ENCODE assay signal across 1 cellular context in the genomic region with DNA sequence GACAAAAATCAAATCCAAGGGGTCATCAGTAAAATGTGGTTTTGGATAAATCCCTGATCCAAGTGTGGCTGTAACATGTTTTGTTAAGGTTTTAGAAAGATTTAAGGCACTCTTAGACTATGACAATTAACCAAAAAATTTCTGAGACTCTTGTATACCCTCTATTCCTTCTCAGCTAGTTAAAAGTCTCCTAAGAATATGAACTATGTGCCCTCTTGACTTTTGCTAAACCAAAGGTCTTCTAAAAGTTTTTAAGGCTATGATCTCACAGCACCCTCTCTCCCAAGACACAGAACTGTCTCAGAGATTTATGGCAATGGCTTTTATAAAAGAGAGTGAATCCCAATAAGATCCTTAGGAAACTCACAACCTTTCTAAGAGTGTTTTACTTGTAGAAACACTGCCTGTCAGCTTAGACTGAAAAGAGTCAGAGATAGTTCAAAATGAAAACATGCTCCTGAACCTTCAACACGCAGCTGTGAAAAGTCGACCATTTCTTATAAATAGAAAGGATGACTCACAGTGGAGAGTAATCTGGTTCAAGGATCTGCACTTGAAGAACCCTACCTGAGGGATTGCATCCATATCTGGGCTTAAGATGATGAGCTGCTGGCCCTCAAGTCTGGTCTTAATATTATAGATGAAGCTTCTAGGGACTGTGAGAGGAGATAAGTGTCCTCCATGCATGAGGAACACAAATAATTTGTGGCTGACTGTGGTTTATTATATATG.
A peak's percentile ranks its signal among the peaks of the same experiment; 100 is the strongest.
TF ChIP-seq lines count a peak whose summit lies in the region.

No MANE protein-coding gene starts in this region.

TF ChIP-seq in K562, 482 proteins besides CTCF, POLR2A, EP300 and RAD21 (continued from another document):
- TF ChIP-seq ATF3 (IDR thresholded peaks at IDR 0.05) (peak; percentile 44), ATF3 (CRISPR knock-in tag; conservative IDR thresholded peaks at IDR 0.05) (no peak), ZNF766 (CRISPR knock-in tag; conservative IDR thresholded peaks at IDR 0.05) (no peak), ZNF224 (CRISPR knock-in tag; IDR thresholded peaks at IDR 0.05) (no peak), ARNT (IDR thresholded peaks at IDR 0.05) (no peak), GTF2A2 (tag; IDR thresholded peaks at IDR 0.05) (no peak), ESRRA (IDR thresholded peaks at IDR 0.05; ENCODE audit: borderline replicate concordance, low read depth) (no peak), KLF16 (IDR thresholded peaks at IDR 0.05) (no peak), MYC (IDR thresholded peaks at IDR 0.05; ENCODE audit: low read depth, low read length) (no peak), MYC (CRISPR knock-in tag; IDR thresholded peaks at IDR 0.05; ENCODE audit: borderline replicate concordance, low read depth) (no peak)
- TF ChIP-seq, protein P1, sequence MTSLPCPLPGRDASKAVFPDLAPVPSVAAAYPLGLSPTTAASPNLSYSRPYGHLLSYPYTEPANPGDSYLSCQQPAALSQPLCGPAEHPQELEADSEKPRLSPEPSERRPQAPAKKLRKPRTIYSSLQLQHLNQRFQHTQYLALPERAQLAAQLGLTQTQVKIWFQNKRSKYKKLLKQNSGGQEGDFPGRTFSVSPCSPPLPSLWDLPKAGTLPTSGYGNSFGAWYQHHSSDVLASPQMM (CRISPR knock-in tag; IDR thresholded peaks at IDR 0.05) = no peak
